Comparison of ENCODE assay signal across 31 cellular contexts in the genomic region with DNA sequence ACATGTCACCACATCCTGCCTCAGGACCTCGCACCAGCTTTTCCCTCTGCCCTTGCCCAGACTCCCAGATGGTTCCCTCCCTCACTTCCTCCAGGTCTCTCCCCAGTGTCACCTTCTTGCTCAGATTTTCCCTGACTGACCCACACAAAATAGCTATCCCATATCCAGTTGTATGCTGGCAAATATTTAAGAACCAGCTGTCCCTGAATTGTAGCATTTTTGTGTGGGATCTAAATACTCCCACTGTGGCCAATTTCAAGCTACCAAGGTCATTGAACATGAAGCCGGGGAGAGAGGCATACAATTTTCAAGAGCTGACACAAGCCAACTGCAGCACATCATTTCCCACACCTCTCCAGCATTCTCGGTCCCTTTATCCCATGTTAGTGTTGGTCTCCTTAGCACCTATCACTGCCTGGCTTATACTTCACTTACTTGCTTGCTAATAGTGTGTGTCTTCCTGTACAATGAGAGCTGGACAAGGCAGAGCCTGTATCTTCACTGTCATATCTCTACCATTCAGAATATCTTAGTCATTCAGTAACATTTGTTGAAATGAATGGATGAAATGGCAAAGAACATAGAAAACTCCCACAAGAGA.
"Had no signal": no experiment of that assay in that cellular context is flagged by ENCODE, and none has a peak within 500 bp of the region (broad histone marks: within the 10 kb centered on the region; RNA-seq: fewer than 3 reads in every experiment).

No MANE protein-coding gene starts in this region.

- H3K4me3 Mint-ChIP-seq: naive B cell; naive thymus-derived CD8-positive, alpha-beta T cell; natural killer cell treated with Interleukin-12 subunit alpha and Interleukin-12 subunit beta and Interleukin-15 and Interleukin-18, amount 100 ng/mL, for 72 hours; nephron progenitor cell; neural crest cell; stimulated activated memory B cell treated with anti-CD40 and anti-IgM and Interleukin-4, amounts not matched to agents 10 μg/mL and 1 μg/mL and 100 μg/mL, for 72 hours; stimulated activated naive CD8-positive, alpha-beta T cell treated with anti-CD3 and anti-CD28 coated beads, Interleukin-15, amount 100 ng/mL, for 72 hours; type B pancreatic cell had no signal

- H3K4me1 ChIP-seq: pancreas, prostate gland, right lobe of liver, sigmoid colon, spleen, tibial nerve, upper lobe of right lung, uterus had no signal

- H3K27ac Mint-ChIP-seq: natural killer cell treated with Interleukin-12 subunit alpha and Interleukin-12 subunit beta and Interleukin-15 and Interleukin-18, amount 100 ng/mL, for 72 hours; nephron progenitor cell; stimulated activated memory B cell treated with anti-CD40 and anti-IgM and Interleukin-4, amounts not matched to agents 10 μg/mL and 1 μg/mL and 100 μg/mL, for 72 hours; type B pancreatic cell had no signal

- H3K9me3 ChIP-seq: neutrophil, pancreas, prostate gland, right atrium auricular region, right lobe of liver, sigmoid colon, spleen, thoracic aorta, thyroid gland, tibial nerve, upper lobe of right lung, uterus had no signal

- H3K4me3 ChIP-seq: pancreas, prostate gland, right atrium auricular region, right lobe of liver, sigmoid colon, skin epidermis, smooth muscle cell, spleen, thoracic aorta, thyroid gland, tibial nerve, upper lobe of right lung, uterus had no signal

- H3K36me3 Mint-ChIP-seq: naive B cell; naive thymus-derived CD8-positive, alpha-beta T cell; natural killer cell treated with Interleukin-12 subunit alpha and Interleukin-12 subunit beta and Interleukin-15 and Interleukin-18, amount 100 ng/mL, for 72 hours; stimulated activated memory B cell treated with anti-CD40 and anti-IgM and Interleukin-4, amounts not matched to agents 10 μg/mL and 1 μg/mL and 100 μg/mL, for 72 hours; type B pancreatic cell had no signal

- H3K9me3 Mint-ChIP-seq: naive thymus-derived CD8-positive, alpha-beta T cell; nephron progenitor cell; stimulated activated memory B cell treated with anti-CD40 and anti-IgM and Interleukin-4, amounts not matched to agents 10 μg/mL and 1 μg/mL and 100 μg/mL, for 72 hours; type B pancreatic cell had no signal

- H3K27ac ChIP-seq: neutrophil, pancreas, prostate gland, right atrium auricular region, right lobe of liver, sigmoid colon, skin epidermis, spleen, thoracic aorta, thyroid gland, tibial nerve, upper lobe of right lung, uterus had no signal

- H3K4me2 ChIP-seq: smooth muscle cell had no signal

- H3K4me1 Mint-ChIP-seq: naive B cell; neural crest cell; stimulated activated memory B cell treated with anti-CD40 and anti-IgM and Interleukin-4, amounts not matched to agents 10 μg/mL and 1 μg/mL and 100 μg/mL, for 72 hours; stimulated activated naive CD8-positive, alpha-beta T cell treated with anti-CD3 and anti-CD28 coated beads, Interleukin-15, amount 100 ng/mL, for 72 hours had no signal

- FAIRE-seq: pancreas had no signal

- H3K27me3 Mint-ChIP-seq: stimulated activated naive CD8-positive, alpha-beta T cell treated with anti-CD3 and anti-CD28 coated beads, Interleukin-15, amount 100 ng/mL, for 72 hours; type B pancreatic cell had no signal

- H3K36me3 ChIP-seq: neutrophil, pancreas, prostate gland, right atrium auricular region, right lobe of liver, sigmoid colon, spleen, thoracic aorta, thyroid gland, tibial nerve, upper lobe of right lung, uterus had no signal

- DNase-seq: naive B cell; naive thymus-derived CD8-positive, alpha-beta T cell; nephron progenitor cell; nucleus accumbens; pancreas; retina; right lobe of liver; sigmoid colon; spleen; stimulated activated CD4-positive, alpha-beta T cell treated with anti-CD3 and anti-CD28 coated beads, Interleukin-12 subunit alpha, Interleukin-12 subunit beta, amount 100 ng/mL, for 4 hours; stimulated activated CD4-positive, alpha-beta T cell treated with anti-CD3 and anti-CD28 coated beads, Interleukin-1b, Interleukin-23, amount 100 ng/mL, for 48 hours; stimulated activated CD4-positive, alpha-beta T cell treated with anti-CD3 and anti-CD28 coated beads, Interleukin-4, amount 100 ng/mL, for 1 hour; stimulated activated CD4-positive, alpha-beta T cell treated with anti-CD3 and anti-CD28 coated beads, Interleukin-4, amount 100 ng/mL, for 4 hours; stimulated activated CD8-positive, alpha-beta memory T cell treated with anti-CD3 and anti-CD28 coated beads, Interleukin-4, amount 100 ng/mL, for 48 hours; stimulated activated naive CD4-positive, alpha-beta T cell; stimulated activated naive CD8-positive, alpha-beta T cell treated with anti-CD3 and anti-CD28 coated beads, Interleukin-15, amount 100 ng/mL, for 72 hours; stimulated activated naive CD8-positive, alpha-beta T cell treated with anti-CD3 and anti-CD28 coated beads, Interleukin-15, Interleukin-2, amounts not matched to agents 100 U/mL and 50 U/mL, for 24 hours; thyroid gland; upper lobe of right lung; uterus had no signal

- H3K27me3 ChIP-seq: neutrophil, pancreas, right atrium auricular region, right lobe of liver, sigmoid colon, spleen, thyroid gland, tibial nerve, upper lobe of right lung, uterus had no signal
